ENCODE assay signal across 14 cellular contexts in genomic region chr6:125169522-125169921, GRCh38. TPM values are rescaled to one million over a fixed set of nuclear protein-coding genes. Genes with fewer than 3 reads are reported as not detected.
"Had no signal": no experiment of that assay in that cellular context is flagged by ENCODE, and none has a peak within 500 bp of the region (broad histone marks: within the 10 kb centered on the region; RNA-seq: fewer than 3 reads in every experiment).

No MANE protein-coding gene starts in this region.

- H3K4me3 ChIP-seq: lower lobe of right lung had no signal

- H2AFZ ChIP-seq: parathyroid adenoma had no signal

- H3K9ac ChIP-seq: parathyroid adenoma had no signal

- H3K36me3 ChIP-seq: lower lobe of right lung, neutrophil had no signal

- ATAC-seq: activated CD4-positive, CD25-positive, alpha-beta regulatory T cell treated with anti-CD3 and anti-CD28 coated beads, Interleukin-2, amount 50 U/mL, for 24 hours; activated T-cell treated with anti-CD3 and anti-CD28 coated beads, Interleukin-2, amount 50 U/mL, for 4 hours; natural killer cell treated with Interleukin-12 subunit alpha and Interleukin-12 subunit beta and Interleukin-15 and Interleukin-18, amount 100 ng/mL, for 72 hours had no signal

- H3K9me3 ChIP-seq: lower lobe of right lung, neutrophil had no signal

- H3K27ac ChIP-seq: lower lobe of right lung, neutrophil, parathyroid adenoma had no signal

- DNase-seq: activated CD4-positive, alpha-beta T cell treated with anti-CD3 and anti-CD28 coated beads, Interleukin-2, amount 50 U/mL, for 1 hour; activated CD8-positive, alpha-beta memory T cell treated with anti-CD3 and anti-CD28 coated beads, Interleukin-2, amount 50 U/mL, for 4 hours; activated effector memory CD4-positive, alpha-beta T cell treated with Interleukin-2 at 50 U/mL for 16 hours; activated naive CD4-positive, alpha-beta T cell treated with anti-CD3 and anti-CD28 coated beads, Interleukin-2, amount 50 U/mL, for 16 hours; activated T-cell treated with anti-CD3 and anti-CD28 coated beads, Interleukin-2, amount 50 U/mL, for 4 hours; lower lobe of right lung; stimulated activated CD4-positive, alpha-beta T cell treated with anti-CD3 and anti-CD28 coated beads, Interleukin-2, amount 100 ng/mL, for 24 hours; T1000 had no signal

- H3K79me2 ChIP-seq: parathyroid adenoma had no signal

- FAIRE-seq: colon had no signal

RNA-seq across cellular contexts. Expression of gene TPD52L1, which starts 15.9 kb away (rescaled TPM):
- total RNA-seq: natural killer cell treated with Interleukin-12 subunit alpha and Interleukin-12 subunit beta and Interleukin-15 and Interleukin-18, amount 100 ng/mL, for 72 hours; T-helper 1 cell treated with Interleukin-12 subunit alpha and Interleukin-12 subunit beta and Interleukin-4 antibody, amounts not matched to agents 30 ng/mL and 1 ng/mL, for 36 hours had no signal
